In genomic region chr5:139312075-139312474, GRCh38 we compare ENCODE assay signal across 29 cellular contexts. TPM values are rescaled to one million over a fixed set of nuclear protein-coding genes. Genes with fewer than 3 reads are reported as not detected.
DNase-seq lines count a peak whose midpoint lies in the region; ATAC-seq and TF ChIP-seq lines count a peak whose summit lies in the region.
"Had no signal": no experiment of that assay in that cellular context is flagged by ENCODE, and none has a peak within 500 bp of the region (broad histone marks: within the 10 kb centered on the region; RNA-seq: fewer than 3 reads in every experiment).

No MANE protein-coding gene starts in this region.

- H3K36me3 ChIP-seq in HEK293 (ENCODE audit: control insufficient read depth in 2 of 2, insufficient read depth in 1 of 2, low read length in 2 of 2) (peaks cover 30 to 33% of the 10 kb centered on the region in 2 experiments), neural progenitor cell (peaks cover 21% of the 10 kb centered on the region)

- no peak overlapping the region for H3K27ac ChIP-seq in HEK293 (ENCODE audit: extremely low read depth, low read depth, low read length)
- peak overlapping the region; percentile 19 for H3K27ac ChIP-seq in neural progenitor cell
- H3K27ac ChIP-seq: body of pancreas, Peyer's patch, spleen, transverse colon, VCaP had no signal

- H3K9ac ChIP-seq in neural progenitor cell: no peak overlapping the region
- H3K9ac ChIP-seq: SK-N-SH had no signal

- peak overlapping the region; percentile 36 for H3K4me2 ChIP-seq in neural progenitor cell
- H3K4me2 ChIP-seq: SK-N-SH had no signal

- H3K36me3 Mint-ChIP-seq in neural progenitor cell: peaks cover 19% of the 10 kb centered on the region

- POLR2A ChIA-PET in HEK293 (lab: Yijun Ruan, JAX): interaction anchor here (1.2 to 3.1 kb wide), 3 partner anchors 18 to 30 kb away, joined by 6 to 17 read pairs (median 9); partner anchors contain the start of genes MATR3 and PAIP2

- peak; percentile 68 for DNase-seq in NCI-H82 (lab: John Stamatoyannopoulos, UW)
- no peak for DNase-seq in NCI-H82 treated with DMSO at 0.1 percent for 48 hours (lab: John Stamatoyannopoulos, UW; ENCODE audit: unreplicated experiment)
- peak; percentile 71 for DNase-seq in NCI-H69 (lab: John Stamatoyannopoulos, UW)
- DNase-seq in neural progenitor cell (ENCODE audit: low spot score): peak; percentile 75
- DNase-seq in central memory CD4-positive, alpha-beta T cell: no peak
- DNase-seq: 8988T; body of pancreas; COR-L47; cortex of kidney; GOT3; head of caudate nucleus; left colon; mesenchymal stem cell; NCI-H1417; NK-92 treated with Interleukin-12 subunit alpha and Interleukin-12 subunit beta, amount 100 ng/mL, for 24 hours; occipital lobe; Peyer's patch; retina; SK-N-SH; spleen; stimulated activated CD4-positive, alpha-beta T cell treated with anti-CD3 and anti-CD28 coated beads, Interleukin-4, amount 100 ng/mL, for 4 hours; stimulated activated naive CD8-positive, alpha-beta T cell treated with anti-CD3 and anti-CD28 coated beads, Interleukin-15, Interleukin-2, amounts not matched to agents 100 U/mL and 50 U/mL, for 24 hours; transverse colon had no signal

- H3K4me1 Mint-ChIP-seq in neural progenitor cell: peaks cover 34% of the 10 kb centered on the region

- peaks cover 5% of the 10 kb centered on the region for H3K27me3 Mint-ChIP-seq in neural progenitor cell (ENCODE audit: insufficient read depth, low read depth)

- peaks cover 100% of the 10 kb centered on the region for H4K20me1 ChIP-seq in neural progenitor cell (ENCODE audit: low read depth)

- H3K4me1 ChIP-seq in HEK293 (ENCODE audit: control insufficient read depth, insufficient read depth, low read length): peaks cover 51% of the 10 kb centered on the region
- peaks cover 64% of the 10 kb centered on the region for H3K4me1 ChIP-seq in neural progenitor cell

- TF ChIP-seq CTCF in HEK293 (tag by site-specific recombination; IDR thresholded peaks at IDR 0.05) (no peak), neural progenitor cell (IDR thresholded peaks at IDR 0.05) (no peak)

- H3K9me3 ChIP-seq in HEK293 (ENCODE audit: control insufficient read depth, insufficient read depth, low read depth, low read length) (no peaks in the 10 kb centered on the region), neural progenitor cell (ENCODE audit: low read depth) (no peaks in the 10 kb centered on the region)
- H3K9me3 ChIP-seq: body of pancreas, Peyer's patch, SK-N-SH, spleen, transverse colon had no signal

- H3K4me3 ChIP-seq in HEK293 (ENCODE audit: low read depth, low read length) (no peak overlapping the region), neural progenitor cell (no peak overlapping the region)
- H3K4me3 ChIP-seq: body of pancreas, Peyer's patch, spleen, transverse colon had no signal

- no peaks in the 10 kb centered on the region for H3K27me3 ChIP-seq in neural progenitor cell
- H3K27me3 ChIP-seq: body of pancreas, Peyer's patch, spleen, transverse colon had no signal

- H3F3A ChIP-seq in neural progenitor cell (ENCODE audit: low read depth): peaks cover 80% of the 10 kb centered on the region

- no peak for ATAC-seq in activated CD4-positive, CD25-positive, alpha-beta regulatory T cell treated with anti-CD3 and anti-CD28 coated beads, Interleukin-2, amount 50 U/mL, for 24 hours
- ATAC-seq in GM18520 (IDR thresholded peaks at IDR 0.05; ENCODE audit: unreplicated experiment): no peak
- ATAC-seq: body of pancreas; left colon; stimulated activated naive CD8-positive, alpha-beta T cell treated with anti-CD3 and anti-CD28 coated beads, Interleukin-15, Interleukin-2, amounts not matched to agents 100 U/mL and 50 U/mL, for 24 hours had no signal

- no peaks in the 10 kb centered on the region for H3K9me3 Mint-ChIP-seq in neural progenitor cell
- H3K9me3 Mint-ChIP-seq: activated T-helper 2 cell treated with anti-CD3 and anti-CD28 coated beads, Interferon-gamma antibody, Interleukin-2, Interleukin-4, amounts not matched to agents 10 μg/mL and 5 μg/mL and 100 μg/mL, durations not matched to agents 14 hours and 24 hours and 36 hours; T-helper 2 cell treated with Interferon-gamma antibody and Interleukin-4, amounts not matched to agents 5 μg/mL and 100 μg/mL, for 36 hours had no signal

- no peak overlapping the region for H2AFZ ChIP-seq in neural progenitor cell (replicated peaks)

- H3K4me3 Mint-ChIP-seq in neural progenitor cell: no peak overlapping the region
- H3K4me3 Mint-ChIP-seq: T-helper 2 cell treated with Interferon-gamma antibody and Interleukin-4, amounts not matched to agents 5 μg/mL and 100 μg/mL, for 36 hours had no signal

- CTCF ChIA-PET in HEK293 (lab: Yijun Ruan, JAX): interaction anchor here (0.5 kb wide), 1 partner anchor 9 kb away, joined by 3 read pairs; no protein-coding TSS in a partner anchor

- peaks cover 100% of the 10 kb centered on the region for H3K79me2 ChIP-seq in neural progenitor cell (ENCODE audit: low read depth)

- no peak overlapping the region for H3K27ac Mint-ChIP-seq in neural progenitor cell
- H3K27ac Mint-ChIP-seq: activated T-helper 2 cell treated with anti-CD3 and anti-CD28 coated beads, Interferon-gamma antibody, Interleukin-2, Interleukin-4, amounts not matched to agents 10 μg/mL and 5 μg/mL and 100 μg/mL, durations not matched to agents 14 hours and 24 hours and 36 hours; T-helper 2 cell treated with Interferon-gamma antibody and Interleukin-4, amounts not matched to agents 5 μg/mL and 100 μg/mL, for 36 hours had no signal

TF ChIP-seq in HEK293, 187 proteins besides CTCF, POLR2A, EP300 and RAD21 (continues in another document):
- TF ChIP-seq BCL11B (tag by site-specific recombination; IDR thresholded peaks at IDR 0.05; ENCODE audit: low read depth) (no peak), ZNF335 (tag by site-specific recombination; conservative IDR thresholded peaks at IDR 0.05) (peak; percentile 54; the same call in 1 of the 2 replicates), ZBTB17 (tag by site-specific recombination; IDR thresholded peaks at IDR 0.05) (peak; percentile 74), ZNF394 (tag by site-specific recombination; IDR thresholded peaks at IDR 0.05; ENCODE audit: borderline replicate concordance) (0 out of 2 replicates have a peak, but pooled peaks have one; percentile 11), GLIS2 (tag by site-specific recombination; IDR thresholded peaks at IDR 0.05) (peak; percentile 79), ZNF558 (tag by site-specific recombination; IDR thresholded peaks at IDR 0.05) (peak; percentile 26; the same call in 1 of the 2 replicates), ZNF214 (tag by site-specific recombination; IDR thresholded peaks at IDR 0.05; ENCODE audit: borderline replicate concordance) (no peak), ATF2 (tag by site-specific recombination; IDR thresholded peaks at IDR 0.05; ENCODE audit: low read depth) (no peak), ZSCAN30 (tag by site-specific recombination; IDR thresholded peaks at IDR 0.05) (peak; percentile 17; the same call in 1 of the 2 replicates)
- TF ChIP-seq, protein P1, sequence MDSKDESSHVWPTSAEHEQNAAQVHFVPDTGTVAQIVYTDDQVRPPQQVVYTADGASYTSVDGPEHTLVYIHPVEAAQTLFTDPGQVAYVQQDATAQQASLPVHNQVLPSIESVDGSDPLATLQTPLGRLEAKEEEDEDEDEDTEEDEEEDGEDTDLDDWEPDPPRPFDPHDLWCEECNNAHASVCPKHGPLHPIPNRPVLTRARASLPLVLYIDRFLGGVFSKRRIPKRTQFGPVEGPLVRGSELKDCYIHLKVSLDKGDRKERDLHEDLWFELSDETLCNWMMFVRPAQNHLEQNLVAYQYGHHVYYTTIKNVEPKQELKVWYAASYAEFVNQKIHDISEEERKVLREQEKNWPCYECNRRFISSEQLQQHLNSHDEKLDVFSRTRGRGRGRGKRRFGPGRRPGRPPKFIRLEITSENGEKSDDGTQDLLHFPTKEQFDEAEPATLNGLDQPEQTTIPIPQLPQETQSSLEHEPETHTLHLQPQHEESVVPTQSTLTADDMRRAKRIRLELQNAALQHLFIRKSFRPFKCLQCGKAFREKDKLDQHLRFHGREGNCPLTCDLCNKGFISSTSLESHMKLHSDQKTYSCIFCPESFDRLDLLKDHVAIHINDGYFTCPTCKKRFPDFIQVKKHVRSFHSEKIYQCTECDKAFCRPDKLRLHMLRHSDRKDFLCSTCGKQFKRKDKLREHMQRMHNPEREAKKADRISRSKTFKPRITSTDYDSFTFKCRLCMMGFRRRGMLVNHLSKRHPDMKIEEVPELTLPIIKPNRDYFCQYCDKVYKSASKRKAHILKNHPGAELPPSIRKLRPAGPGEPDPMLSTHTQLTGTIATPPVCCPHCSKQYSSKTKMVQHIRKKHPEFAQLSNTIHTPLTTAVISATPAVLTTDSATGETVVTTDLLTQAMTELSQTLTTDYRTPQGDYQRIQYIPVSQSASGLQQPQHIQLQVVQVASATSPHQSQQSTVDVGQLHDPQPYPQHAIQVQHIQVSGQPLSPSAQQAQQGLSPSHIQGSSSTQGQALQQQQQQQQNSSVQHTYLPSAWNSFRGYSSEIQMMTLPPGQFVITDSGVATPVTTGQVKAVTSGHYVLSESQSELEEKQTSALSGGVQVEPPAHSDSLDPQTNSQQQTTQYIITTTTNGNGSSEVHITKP (tag by site-specific recombination; IDR thresholded peaks at IDR 0.05): 0 out of 2 replicates have a peak, but pooled peaks have one; percentile 68

RNA-seq across cellular contexts. Expression of gene MATR3, which starts 18.5 kb away (rescaled TPM):
- total RNA-seq in neural progenitor cell (ENCODE audit: low replicate concordance): 680 and 1,185 TPM in 2 replicates

RNA-seq across cellular contexts. Expression of gene PAIP2, which starts 29.6 kb away (rescaled TPM):
- 115 and 201 TPM in 2 replicates for total RNA-seq in neural progenitor cell (ENCODE audit: low replicate concordance)

Comparison
In these comparisons a context has a peak if more than half of its experiments do, and no peak if none do; other contexts are left out.
1. DNase-seq: peak in NCI-H82 (single experiment), NCI-H69 (single experiment) and neural progenitor cell (single experiment); none in NCI-H82 treated with DMSO at 0.1 percent for 48 hours (single experiment) and central memory CD4-positive, alpha-beta T cell (single experiment).